Comparison of ENCODE assay signal across 39 cellular contexts in the genomic region with DNA sequence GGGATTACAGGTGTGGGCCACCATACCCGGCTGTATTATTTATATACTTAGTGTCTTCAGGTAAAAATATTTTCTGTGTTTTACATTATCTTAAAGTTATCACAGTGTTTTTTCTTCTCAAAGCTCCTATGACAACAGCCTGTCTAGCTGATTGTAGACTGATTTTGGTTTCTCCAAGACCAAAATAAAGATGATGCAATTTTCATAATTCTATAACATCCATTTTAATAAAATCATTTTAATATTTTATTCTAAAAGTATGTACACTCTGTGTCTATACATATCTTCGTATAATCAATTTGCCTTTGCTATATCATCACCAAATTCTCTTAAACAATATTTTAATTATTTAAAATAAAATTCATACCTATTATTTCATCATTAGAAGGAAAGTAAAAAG.
"Had no signal": no experiment of that assay in that cellular context is flagged by ENCODE, and none has a peak within 500 bp of the region (broad histone marks: within the 10 kb centered on the region; RNA-seq: fewer than 3 reads in every experiment).

No MANE protein-coding gene starts in this region.

- H3K4me1 Mint-ChIP-seq: activated CD4-positive, alpha-beta T cell treated with anti-CD3 and anti-CD28 coated beads, Interleukin-2, amount 10 ng/mL, durations not matched to agents 24 days and 14 days; activated naive CD8-positive, alpha-beta T cell treated with anti-CD3 and anti-CD28 coated beads for 36 hours; activated T-helper 17 cell treated with anti-CD3 and anti-CD28 coated beads, Interleukin-2, amount 50 U/mL, for 72 hours; WTC11 had no signal

- H3K27ac ChIP-seq: adrenal gland, body of pancreas, brain microvascular endothelial cell, breast epithelium, WERI-Rb-1 had no signal

- ATAC-seq: activated CD4-positive, CD25-positive, alpha-beta regulatory T cell treated with anti-CD3 and anti-CD28 coated beads, Interleukin-2, amount 50 U/mL, for 24 hours; activated CD8-positive, alpha-beta T cell treated with anti-CD3 and anti-CD28 coated beads for 36 hours; activated naive CD4-positive, alpha-beta T cell treated with anti-CD3 and anti-CD28 coated beads, Interleukin-2, amount 50 U/mL, for 72 hours; activated T-cell treated with anti-CD3 and anti-CD28 coated beads, Interleukin-2, amount 50 U/mL, for 4 hours; activated T-cell treated with anti-CD3 and anti-CD28 coated beads, Interleukin-2, amount 50 U/mL, for 72 hours; activated T-helper 17 cell treated with anti-CD3 and anti-CD28 coated beads, Interleukin-2, amount 50 U/mL, for 72 hours; body of pancreas; WTC11 had no signal

- H3K4me3 Mint-ChIP-seq: activated CD4-positive, alpha-beta memory T cell treated with anti-CD3 and anti-CD28 coated beads for 36 hours; activated CD4-positive, alpha-beta T cell treated with anti-CD3 and anti-CD28 coated beads, Interleukin-2, amount 10 ng/mL, durations not matched to agents 24 days and 14 days; activated CD8-positive, alpha-beta T cell treated with anti-CD3 and anti-CD28 coated beads for 36 hours; activated naive CD4-positive, alpha-beta T cell treated with anti-CD3 and anti-CD28 coated beads for 36 hours; activated naive CD8-positive, alpha-beta T cell treated with anti-CD3 and anti-CD28 coated beads for 36 hours; activated T-cell treated with anti-CD3 and anti-CD28 coated beads, Interleukin-2, amount 50 U/mL, for 4 hours; activated T-cell treated with anti-CD3 and anti-CD28 coated beads, Interleukin-2, amount 50 U/mL, for 72 hours; activated T-helper 1 cell treated with anti-CD3 and anti-CD28 coated beads, Interleukin-12 subunit alpha, Interleukin-12 subunit beta, Interleukin-2, Interleukin-4 antibody, amounts not matched to agents 30 ng/mL and 10 ng/mL and 1 ng/mL, durations not matched to agents 14 hours and 24 hours and 36 hours; activated T-helper 17 cell treated with anti-CD3 and anti-CD28 coated beads, Interleukin-2, amount 50 U/mL, for 72 hours; T-helper 1 cell treated with Interleukin-12 subunit alpha and Interleukin-12 subunit beta and Interleukin-4 antibody, amounts not matched to agents 30 μg/mL and 1 μg/mL, for 36 hours; T-helper 2 cell treated with Interferon-gamma antibody and Interleukin-4, amounts not matched to agents 5 μg/mL and 100 μg/mL, for 36 hours; WTC11 had no signal

- H3K27ac Mint-ChIP-seq: activated CD4-positive, alpha-beta memory T cell treated with anti-CD3 and anti-CD28 coated beads for 36 hours; activated CD4-positive, alpha-beta T cell treated with anti-CD3 and anti-CD28 coated beads, Interleukin-2, amount 10 ng/mL, durations not matched to agents 24 days and 14 days; activated CD8-positive, alpha-beta T cell treated with anti-CD3 and anti-CD28 coated beads for 36 hours; activated naive CD4-positive, alpha-beta T cell treated with anti-CD3 and anti-CD28 coated beads for 36 hours; activated naive CD4-positive, alpha-beta T cell treated with anti-CD3 and anti-CD28 coated beads, Interleukin-2, amount 50 U/mL, for 72 hours; activated naive CD8-positive, alpha-beta T cell treated with anti-CD3 and anti-CD28 coated beads for 36 hours; activated T-cell treated with anti-CD3 and anti-CD28 coated beads, Interleukin-2, amount 50 U/mL, for 72 hours; activated T-helper 1 cell treated with anti-CD3 and anti-CD28 coated beads, Interleukin-12 subunit alpha, Interleukin-12 subunit beta, Interleukin-2, Interleukin-4 antibody, amounts not matched to agents 30 ng/mL and 10 ng/mL and 1 ng/mL, durations not matched to agents 14 hours and 24 hours and 36 hours; activated T-helper 17 cell treated with anti-CD3 and anti-CD28 coated beads, Interleukin-2, amount 50 U/mL, for 72 hours; T-helper 1 cell treated with Interleukin-12 subunit alpha and Interleukin-12 subunit beta and Interleukin-4 antibody, amounts not matched to agents 30 μg/mL and 1 μg/mL, for 36 hours; T-helper 2 cell treated with Interferon-gamma antibody and Interleukin-4, amounts not matched to agents 5 μg/mL and 100 μg/mL, for 36 hours; WTC11 had no signal

- FAIRE-seq: astrocyte, TTC549 had no signal

- H3K27me3 Mint-ChIP-seq: activated CD4-positive, alpha-beta memory T cell treated with anti-CD3 and anti-CD28 coated beads for 36 hours; activated CD4-positive, alpha-beta T cell treated with anti-CD3 and anti-CD28 coated beads, Interleukin-2, amount 10 ng/mL, durations not matched to agents 24 days and 14 days; activated CD8-positive, alpha-beta T cell treated with anti-CD3 and anti-CD28 coated beads for 36 hours; activated naive CD8-positive, alpha-beta T cell treated with anti-CD3 and anti-CD28 coated beads for 36 hours; activated T-helper 17 cell treated with anti-CD3 and anti-CD28 coated beads, Interleukin-2, amount 50 U/mL, for 72 hours had no signal

- DNase-seq: activated CD4-positive, alpha-beta memory T cell treated with anti-CD3 and anti-CD28 coated beads for 36 hours; activated CD4-positive, alpha-beta T cell treated with anti-CD3 and anti-CD28 coated beads for 1 hour; activated CD4-positive, alpha-beta T cell treated with anti-CD3 and anti-CD28 coated beads for 4 hours; activated CD4-positive, alpha-beta T cell treated with anti-CD3 and anti-CD28 coated beads, Interleukin-2, amount 10 ng/mL, durations not matched to agents 24 days and 14 days; activated CD4-positive, alpha-beta T cell treated with anti-CD3 and anti-CD28 coated beads, Interleukin-2, amount 50 U/mL, for 1 hour; activated CD4-positive, alpha-beta T cell treated with anti-CD3 and anti-CD28 coated beads, Interleukin-2, amount 50 U/mL, for 4 hours; activated CD4-positive, CD25-positive, alpha-beta regulatory T cell; activated CD8-positive, alpha-beta memory T cell treated with anti-CD3 and anti-CD28 coated beads, Interleukin-2, amount 50 U/mL, for 4 hours; activated CD8-positive, alpha-beta T cell treated with anti-CD3 and anti-CD28 coated beads for 36 hours; activated effector memory CD4-positive, alpha-beta T cell treated with anti-CD3 and anti-CD28 coated beads, Interleukin-2, amount 50 U/mL, for 16 hours; activated gamma-delta T cell treated with Interleukin-2 at 50 U/mL for 16 hours; activated naive CD4-positive, alpha-beta T cell; activated naive CD4-positive, alpha-beta T cell treated with anti-CD3 and anti-CD28 coated beads for 36 hours; activated naive CD4-positive, alpha-beta T cell treated with anti-CD3 and anti-CD28 coated beads, Interleukin-2, amount 50 U/mL, for 16 hours; activated naive CD8-positive, alpha-beta T cell treated with anti-CD3 and anti-CD28 coated beads for 36 hours; activated T-cell treated with anti-CD3 and anti-CD28 coated beads for 4 hours; activated T-cell treated with anti-CD3 and anti-CD28 coated beads, Interleukin-2, amount 50 U/mL, for 1 hour; activated T-cell treated with anti-CD3 and anti-CD28 coated beads, Interleukin-2, amount 50 U/mL, for 4 hours; activated T-cell treated with anti-CD3 and anti-CD28 coated beads, Interleukin-2, amount 50 U/mL, for 72 hours; adrenal gland; amniotic stem cell; aorta; body of pancreas; brain microvascular endothelial cell; central memory CD4-positive, alpha-beta T cell; T-helper 1 cell; T-helper 2 cell; T-helper 9 cell; WERI-Rb-1 had no signal
